Comparison of ENCODE assay signal across 8 cellular contexts in the genomic region with DNA sequence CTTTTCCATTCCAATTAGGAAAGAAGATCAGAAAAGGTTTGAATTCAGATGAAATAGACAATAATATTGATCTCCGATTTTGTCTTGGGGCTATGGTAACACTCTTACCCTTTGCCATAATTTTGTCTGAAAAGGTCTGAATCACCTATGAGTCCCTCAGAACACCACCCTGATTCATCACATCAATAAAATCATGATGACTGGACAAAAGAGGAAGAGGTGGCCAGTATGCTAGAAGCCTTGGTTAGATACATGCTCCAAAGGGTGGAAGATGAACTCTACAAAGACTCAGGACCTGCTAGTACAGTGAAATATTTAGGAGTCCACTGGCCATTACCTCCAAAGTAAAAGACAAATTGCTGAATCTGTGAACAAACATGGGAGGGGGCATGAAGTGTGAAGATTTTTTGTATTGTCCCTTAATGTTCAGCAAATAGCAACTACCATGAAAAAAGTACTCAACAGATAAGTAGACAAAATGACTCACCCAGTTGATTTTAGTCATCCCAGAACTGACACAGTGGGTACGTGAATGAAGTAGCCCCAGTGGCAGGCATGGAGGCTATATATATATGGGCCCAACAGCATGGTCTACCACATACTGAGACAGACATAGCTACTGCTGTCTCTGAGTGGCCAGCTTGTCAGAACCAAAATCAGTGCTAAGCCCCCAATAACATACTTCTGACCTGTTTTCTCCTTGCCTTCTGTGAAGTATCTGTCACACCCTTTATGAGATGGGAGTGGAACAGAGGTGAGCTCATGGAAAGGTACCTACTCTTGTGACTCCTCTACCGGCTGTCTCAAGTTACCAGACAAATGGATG. TPM values are rescaled to one million over a fixed set of nuclear protein-coding genes. Genes with fewer than 3 reads are reported as not detected.
DNase-seq lines count a peak whose midpoint lies in the region; ATAC-seq and TF ChIP-seq lines count a peak whose summit lies in the region.

No MANE protein-coding gene starts in this region.

- BruUV-seq in PC-3 (replicated peaks; lab: Mats Ljungman, UMichigan): TSS peak; percentile 82

- H3K4me2 ChIP-seq in PC-3 (ENCODE audit: low read length): peak overlapping the region; percentile 91
- H3K4me2 ChIP-seq in neural progenitor cell: no peak overlapping the region

- POLR2A ChIA-PET in PC-3 (lab: Charles Lee; ENCODE audit: unreplicated experiment): interaction anchor here (0.6 to 0.8 kb wide), 2 partner anchors 15 to 492 kb away, joined by 3 to 16 read pairs; no protein-coding TSS in a partner anchor

- H3K36me3 Mint-ChIP-seq in neural progenitor cell: no peaks in the 10 kb centered on the region

- H3F3A ChIP-seq in PC-3 (ENCODE audit: low read length, unreplicated experiment) (peaks cover 5% of the 10 kb centered on the region), neural progenitor cell (ENCODE audit: low read depth) (no peaks in the 10 kb centered on the region)

- ATAC-seq in GM18517 (IDR thresholded peaks at IDR 0.05; ENCODE audit: unreplicated experiment): peak; percentile 93
- peak; percentile 92 for ATAC-seq in HG02588 (IDR thresholded peaks at IDR 0.05; ENCODE audit: unreplicated experiment)
- peak; percentile 76 for ATAC-seq in PC-3

- TF ChIP-seq CTCF in PC-3 (conservative IDR thresholded peaks at IDR 0.05; ENCODE audit: low read depth, low read length) (no peak), neural progenitor cell (IDR thresholded peaks at IDR 0.05) (no peak)

- peaks cover 2% of the 10 kb centered on the region for H3K27me3 Mint-ChIP-seq in neural progenitor cell (ENCODE audit: insufficient read depth, low read depth)

- intact Hi-C loops in PC-3 (cut with micrococcal nuclease): loop anchor here (2.0 to 5.0 kb wide), 3 partner anchors 37 to 1622 kb away; partner anchors contain the start of gene GLS

- H3K36me3 ChIP-seq in PC-3 (ENCODE audit: low read depth, low read length): no peaks in the 10 kb centered on the region
- no peaks in the 10 kb centered on the region for H3K36me3 ChIP-seq in neural progenitor cell

- H2AFZ ChIP-seq in PC-3 (ENCODE audit: low read length) (peak overlapping the region; percentile 42; the same call in 1 of the 2 replicates), neural progenitor cell (replicated peaks) (no peak overlapping the region)

- H3K27me3 ChIP-seq in PC-3 (ENCODE audit: low read length) (no peaks in the 10 kb centered on the region), neural progenitor cell (no peaks in the 10 kb centered on the region)

- H3K4me3 ChIP-seq in PC-3 (ENCODE audit: low read length): peak overlapping the region; percentile 61
- H3K4me3 ChIP-seq in neural progenitor cell: no peak overlapping the region

- H3K9me3 ChIP-seq in PC-3 (ENCODE audit: low read length) (no peaks in the 10 kb centered on the region), neural progenitor cell (ENCODE audit: low read depth) (no peaks in the 10 kb centered on the region)

- peaks cover 6% of the 10 kb centered on the region for H3K4me1 Mint-ChIP-seq in neural progenitor cell

- H4K20me1 ChIP-seq in PC-3 (ENCODE audit: low read length) (no peaks in the 10 kb centered on the region), neural progenitor cell (ENCODE audit: low read depth) (no peaks in the 10 kb centered on the region)

- H3K4me1 ChIP-seq in PC-3 (ENCODE audit: insufficient read depth, low read length) (peaks cover 89% of the 10 kb centered on the region), neural progenitor cell (no peaks in the 10 kb centered on the region)

- no peaks in the 10 kb centered on the region for H3K9me2 ChIP-seq in PC-3 (replicated peaks; ENCODE audit: low read length)

- DNase-seq in PC-3 (peak; percentile 95), iris pigment epithelial cell (ENCODE audit: low read depth) (peak; percentile 65), CD1c-positive myeloid dendritic cell (ENCODE audit: extremely low spot score) (no peak), putamen (ENCODE audit: low spot score) (no peak), neural progenitor cell (ENCODE audit: low spot score) (no peak), hepatic stellate cell (ENCODE audit: low spot score) (no peak)

- no peak overlapping the region for H3K27ac Mint-ChIP-seq in neural progenitor cell

- no peaks in the 10 kb centered on the region for H3K9me3 Mint-ChIP-seq in neural progenitor cell

- no peak overlapping the region for H3K4me3 Mint-ChIP-seq in neural progenitor cell

- CTCF ChIA-PET in PC-3 (lab: Charles Lee): interaction anchor here (0.6 kb wide), 1 partner anchor 175 kb away, joined by 7 read pairs; no protein-coding TSS in a partner anchor

- H3K27ac ChIP-seq in PC-3 (ENCODE audit: low read length) (peak overlapping the region; percentile 99), neural progenitor cell (no peak overlapping the region)

- H3K79me2 ChIP-seq in PC-3 (ENCODE audit: low read length): no peaks in the 10 kb centered on the region
- no peaks in the 10 kb centered on the region for H3K79me2 ChIP-seq in neural progenitor cell (ENCODE audit: low read depth)

- H3K9ac ChIP-seq in PC-3 (ENCODE audit: low read length) (peak overlapping the region; percentile 90), neural progenitor cell (no peak overlapping the region)

RNA-seq across cellular contexts. Expression of gene GLS, which starts 36.5 kb away (rescaled TPM):
- total RNA-seq in PC-3 (2014; rRNA removed): 67.4 and 71.9 TPM in 2 replicates
- 42.0 and 54.0 TPM in 2 replicates for total RNA-seq in neural progenitor cell (ENCODE audit: low replicate concordance)

Comparison
In these comparisons a context has a peak if more than half of its experiments do, and no peak if none do; other contexts are left out.
1. DNase-seq: peak in PC-3 (single experiment) and iris pigment epithelial cell (single experiment); none in CD1c-positive myeloid dendritic cell (single experiment), putamen (single experiment), neural progenitor cell (single experiment) and hepatic stellate cell (single experiment).
2. Peak in every context shown above with its lines, with median percentiles within 50 percentile points of each other: ATAC-seq.